ENCODE assay signal across 1 cellular context in the genomic region with DNA sequence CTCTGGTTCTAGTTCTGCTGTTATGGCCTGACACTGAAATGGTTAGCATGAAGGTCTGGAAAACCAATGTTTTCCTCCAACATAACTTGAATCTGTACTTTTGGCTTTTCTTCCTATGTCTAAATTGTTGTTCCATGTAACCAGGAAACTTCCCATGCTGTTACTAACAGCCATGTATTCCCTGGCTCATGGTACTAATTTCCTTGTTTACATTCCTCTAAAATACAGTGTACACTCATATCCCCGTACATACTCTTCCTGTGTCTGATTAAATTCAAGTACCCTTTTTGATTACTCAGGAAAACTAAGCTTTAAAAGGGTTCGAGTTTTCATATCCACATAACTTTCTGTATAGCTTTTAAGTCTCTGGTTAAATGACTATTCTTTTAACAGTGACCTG.
TF ChIP-seq lines count a peak whose summit lies in the region.

No MANE protein-coding gene starts in this region.

TF ChIP-seq in H1, 55 proteins besides CTCF, POLR2A, EP300 and RAD21:
- no peak for TF ChIP-seq PHF8 (conservative IDR thresholded peaks at IDR 0.05; ENCODE audit: low read depth, low read length)
- TF ChIP-seq ASH2L (IDR thresholded peaks at IDR 0.05; ENCODE audit: low read length) = no peak
- TF ChIP-seq, protein P1, sequence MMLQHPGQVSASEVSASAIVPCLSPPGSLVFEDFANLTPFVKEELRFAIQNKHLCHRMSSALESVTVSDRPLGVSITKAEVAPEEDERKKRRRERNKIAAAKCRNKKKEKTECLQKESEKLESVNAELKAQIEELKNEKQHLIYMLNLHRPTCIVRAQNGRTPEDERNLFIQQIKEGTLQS (IDR thresholded peaks at IDR 0.05; ENCODE audit: insufficient read depth, low read depth, low read length) = no peak
- TF ChIP-seq HDAC2 (IDR thresholded peaks at IDR 0.05; ENCODE audit: borderline replicate concordance in 1 of 2, low read depth in 2 of 2, low read length in 2 of 2) = no peak
- TF ChIP-seq BACH1 (IDR thresholded peaks at IDR 0.05; ENCODE audit: low read length) = no peak
- no peak for TF ChIP-seq CBX5 (IDR thresholded peaks at IDR 0.05; ENCODE audit: low read depth, low read length)
- no peak for TF ChIP-seq EZH2 (IDR thresholded peaks at IDR 0.05; ENCODE audit: low read depth, low read length, severe bottlenecking)
- no peak for TF ChIP-seq CEBPB (IDR thresholded peaks at IDR 0.05; ENCODE audit: low read depth, low read length)
- no peak for TF ChIP-seq KDM1A (IDR thresholded peaks at IDR 0.05; ENCODE audit: borderline replicate concordance, low read length)
